In genomic region chr9:70409800-70410199, GRCh38 we compare ENCODE assay signal across 1 cellular context.
TF ChIP-seq lines count a peak whose summit lies in the region.

No MANE protein-coding gene starts in this region.

TF ChIP-seq in GM23338, 12 proteins besides CTCF, POLR2A, EP300 and RAD21 (continued from another document):
- TF ChIP-seq, protein P1, sequence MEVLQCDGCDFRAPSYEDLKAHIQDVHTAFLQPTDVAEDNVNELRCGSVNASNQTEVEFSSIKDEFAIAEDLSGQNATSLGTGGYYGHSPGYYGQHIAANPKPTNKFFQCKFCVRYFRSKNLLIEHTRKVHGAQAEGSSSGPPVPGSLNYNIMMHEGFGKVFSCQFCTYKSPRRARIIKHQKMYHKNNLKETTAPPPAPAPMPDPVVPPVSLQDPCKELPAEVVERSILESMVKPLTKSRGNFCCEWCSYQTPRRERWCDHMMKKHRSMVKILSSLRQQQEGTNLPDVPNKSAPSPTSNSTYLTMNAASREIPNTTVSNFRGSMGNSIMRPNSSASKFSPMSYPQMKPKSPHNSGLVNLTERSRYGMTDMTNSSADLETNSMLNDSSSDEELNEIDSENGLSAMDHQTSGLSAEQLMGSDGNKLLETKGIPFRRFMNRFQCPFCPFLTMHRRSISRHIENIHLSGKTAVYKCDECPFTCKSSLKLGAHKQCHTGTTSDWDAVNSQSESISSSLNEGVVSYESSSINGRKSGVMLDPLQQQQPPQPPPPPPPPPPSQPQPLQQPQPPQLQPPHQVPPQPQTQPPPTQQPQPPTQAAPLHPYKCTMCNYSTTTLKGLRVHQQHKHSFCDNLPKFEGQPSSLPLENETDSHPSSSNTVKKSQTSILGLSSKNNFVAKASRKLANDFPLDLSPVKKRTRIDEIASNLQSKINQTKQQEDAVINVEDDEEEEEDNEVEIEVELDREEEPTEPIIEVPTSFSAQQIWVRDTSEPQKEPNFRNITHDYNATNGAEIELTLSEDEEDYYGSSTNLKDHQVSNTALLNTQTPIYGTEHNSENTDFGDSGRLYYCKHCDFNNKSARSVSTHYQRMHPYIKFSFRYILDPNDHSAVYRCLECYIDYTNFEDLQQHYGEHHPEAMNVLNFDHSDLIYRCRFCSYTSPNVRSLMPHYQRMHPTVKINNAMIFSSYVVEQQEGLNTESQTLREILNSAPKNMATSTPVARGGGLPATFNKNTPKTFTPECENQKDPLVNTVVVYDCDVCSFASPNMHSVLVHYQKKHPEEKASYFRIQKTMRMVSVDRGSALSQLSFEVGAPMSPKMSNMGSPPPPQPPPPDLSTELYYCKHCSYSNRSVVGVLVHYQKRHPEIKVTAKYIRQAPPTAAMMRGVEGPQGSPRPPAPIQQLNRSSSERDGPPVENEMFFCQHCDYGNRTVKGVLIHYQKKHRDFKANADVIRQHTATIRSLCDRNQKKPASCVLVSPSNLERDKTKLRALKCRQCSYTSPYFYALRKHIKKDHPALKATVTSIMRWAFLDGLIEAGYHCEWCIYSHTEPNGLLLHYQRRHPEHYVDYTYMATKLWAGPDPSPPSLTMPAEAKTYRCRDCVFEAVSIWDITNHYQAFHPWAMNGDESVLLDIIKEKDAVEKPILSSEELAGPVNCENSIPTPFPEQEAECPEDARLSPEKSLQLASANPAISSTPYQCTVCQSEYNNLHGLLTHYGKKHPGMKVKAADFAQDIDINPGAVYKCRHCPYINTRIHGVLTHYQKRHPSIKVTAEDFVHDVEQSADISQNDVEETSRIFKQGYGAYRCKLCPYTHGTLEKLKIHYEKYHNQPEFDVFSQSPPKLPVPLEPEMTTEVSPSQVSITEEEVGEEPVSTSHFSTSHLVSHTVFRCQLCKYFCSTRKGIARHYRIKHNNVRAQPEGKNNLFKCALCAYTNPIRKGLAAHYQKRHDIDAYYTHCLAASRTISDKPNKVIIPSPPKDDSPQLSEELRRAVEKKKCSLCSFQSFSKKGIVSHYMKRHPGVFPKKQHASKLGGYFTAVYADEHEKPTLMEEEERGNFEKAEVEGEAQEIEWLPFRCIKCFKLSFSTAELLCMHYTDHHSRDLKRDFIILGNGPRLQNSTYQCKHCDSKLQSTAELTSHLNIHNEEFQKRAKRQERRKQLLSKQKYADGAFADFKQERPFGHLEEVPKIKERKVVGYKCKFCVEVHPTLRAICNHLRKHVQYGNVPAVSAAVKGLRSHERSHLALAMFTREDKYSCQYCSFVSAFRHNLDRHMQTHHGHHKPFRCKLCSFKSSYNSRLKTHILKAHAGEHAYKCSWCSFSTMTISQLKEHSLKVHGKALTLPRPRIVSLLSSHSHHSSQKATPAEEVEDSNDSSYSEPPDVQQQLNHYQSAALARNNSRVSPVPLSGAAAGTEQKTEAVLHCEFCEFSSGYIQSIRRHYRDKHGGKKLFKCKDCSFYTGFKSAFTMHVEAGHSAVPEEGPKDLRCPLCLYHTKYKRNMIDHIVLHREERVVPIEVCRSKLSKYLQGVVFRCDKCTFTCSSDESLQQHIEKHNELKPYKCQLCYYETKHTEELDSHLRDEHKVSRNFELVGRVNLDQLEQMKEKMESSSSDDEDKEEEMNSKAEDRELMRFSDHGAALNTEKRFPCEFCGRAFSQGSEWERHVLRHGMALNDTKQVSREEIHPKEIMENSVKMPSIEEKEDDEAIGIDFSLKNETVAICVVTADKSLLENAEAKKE (CRISPR knock-in tag; IDR thresholded peaks at IDR 0.05): no peak
- TF ChIP-seq JUNB (IDR thresholded peaks at IDR 0.05; ENCODE audit: unreplicated experiment): no peak
